ENCODE assay signal across 8 cellular contexts in the genomic region with DNA sequence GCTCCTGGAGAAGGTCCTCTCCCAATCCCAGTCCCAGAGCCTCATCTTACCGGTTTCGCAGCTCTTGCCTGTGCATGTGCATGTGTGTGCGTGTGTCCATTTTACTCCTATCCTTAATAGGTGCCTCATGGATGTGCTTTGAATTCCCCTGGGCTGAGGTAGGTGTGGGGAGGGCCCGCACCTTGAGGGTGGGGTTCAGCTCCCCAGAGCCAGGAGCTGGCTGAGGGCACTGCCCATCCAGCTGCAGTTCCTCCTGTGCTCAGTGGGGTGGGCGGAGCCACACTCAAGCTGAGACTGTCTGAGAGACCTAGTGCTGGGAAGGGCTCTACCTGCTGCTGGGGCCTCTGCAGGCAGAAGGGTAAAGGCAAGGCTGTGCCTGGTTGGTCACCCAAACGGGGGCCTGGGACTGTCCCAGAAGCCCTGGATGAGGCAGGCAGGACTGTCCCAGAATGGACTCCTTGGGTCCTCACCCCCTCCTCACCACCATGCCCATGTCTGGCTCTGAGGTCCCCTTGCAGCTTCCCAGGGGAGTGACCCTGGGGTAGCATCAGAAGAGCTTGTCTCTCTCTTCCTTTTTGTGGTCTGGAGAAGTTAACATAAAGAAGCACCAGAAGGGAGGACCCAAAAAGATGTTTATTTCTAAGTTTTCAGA. TPM values are rescaled to one million over a fixed set of nuclear protein-coding genes. Genes with fewer than 3 reads are reported as not detected.
DNase-seq lines count a peak whose midpoint lies in the region; ATAC-seq, FAIRE-seq and TF ChIP-seq lines count a peak whose summit lies in the region.

No MANE protein-coding gene starts in this region.

- H3K36me3 Mint-ChIP-seq in osteocyte (ENCODE audit: unreplicated experiment): peaks cover 6% of the 10 kb centered on the region

- TF ChIP-seq CTCF in GM12873 (IDR thresholded peaks at IDR 0.05; ENCODE audit: insufficient read depth, low read depth, low read length, missing control alignments) (peak; percentile 38), WERI-Rb-1 (IDR thresholded peaks at IDR 0.05; ENCODE audit: low read depth, low read length) (0 out of 2 replicates have a peak, but pooled peaks have one; percentile 26), pancreas (IDR thresholded peaks at IDR 0.05) (no peak), osteocyte (IDR thresholded peaks at IDR 0.05) (no peak)

- H3K27ac Mint-ChIP-seq in osteocyte (ENCODE audit: unreplicated experiment): no peak overlapping the region

- DNase-seq in WERI-Rb-1 (peak; percentile 55), pancreas (peak in 3 of 6 donors; percentile 64 to 73 (median 65)), osteocyte (ENCODE audit: extremely low spot score, unreplicated experiment) (no peak), RKO (ENCODE audit: low spot score) (no peak), NCI-H1048 (lab: John Stamatoyannopoulos, UW) (no peak)

- H3K4me3 Mint-ChIP-seq in osteocyte (ENCODE audit: unreplicated experiment): no peak overlapping the region

- H3K4me3 ChIP-seq in WERI-Rb-1 (ENCODE audit: low read depth, low read length) (no peak overlapping the region), pancreas (no peak overlapping the region)

- ATAC-seq in GM19438 (IDR thresholded peaks at IDR 0.05; ENCODE audit: low read depth, unreplicated experiment) (peak; percentile 47), HG03280 (IDR thresholded peaks at IDR 0.05; ENCODE audit: unreplicated experiment) (peak; percentile 63), pancreas (peak; percentile 65 to 85 (median 77))

- no peaks in the 10 kb centered on the region for H3K27me3 Mint-ChIP-seq in osteocyte (ENCODE audit: unreplicated experiment)

- no peak for FAIRE-seq in pancreas (lab: Jason Lieb, UNC)

- 50 to 64% methylated on average over 6 of the region's 6 CpGs for WGBS in pancreas, 2 donors

- intact Hi-C loops in pancreas (cut with DNase I): no loop called here

- peaks cover 0 to 3% (median 0%) of the 10 kb centered on the region in 3 donors for H3K4me1 ChIP-seq in pancreas

- no peak overlapping the region for H3K27ac ChIP-seq in WERI-Rb-1
- peak overlapping the region in 1 of 4 donors; percentile 10 for H3K27ac ChIP-seq in pancreas

- H3K27me3 ChIP-seq in WERI-Rb-1 (ENCODE audit: insufficient read depth, low read depth, severe bottlenecking): peaks cover 14% of the 10 kb centered on the region
- peaks cover 0 to 16% (median 1%) of the 10 kb centered on the region in 4 donors for H3K27me3 ChIP-seq in pancreas

- peaks cover 4% of the 10 kb centered on the region for H3K9me3 ChIP-seq in WERI-Rb-1 (ENCODE audit: severe bottlenecking)
- no peaks in the 10 kb centered on the region for H3K9me3 ChIP-seq in pancreas

- H3K4me1 Mint-ChIP-seq in osteocyte (ENCODE audit: unreplicated experiment): peaks cover 20% of the 10 kb centered on the region

- no peaks in the 10 kb centered on the region for H3K9me3 Mint-ChIP-seq in osteocyte (ENCODE audit: unreplicated experiment)

- H3K36me3 ChIP-seq in WERI-Rb-1 (no peaks in the 10 kb centered on the region), pancreas (no peaks in the 10 kb centered on the region)

RNA-seq across cellular contexts. Expression of gene GDF7, which starts 8.9 kb away (rescaled TPM):
- total RNA-seq in pancreas (under 1 TPM; 0.16 to 0.98 (median 0.73) TPM), osteocyte (9.0 and 10.1 TPM in 2 replicates)
- under 1 TPM; 0.19 to 0.89 TPM for polyA plus RNA-seq in pancreas

RNA-seq across cellular contexts. Expression of gene HS1BP3, which starts 24.9 kb away (rescaled TPM):
- 10 to 100 TPM in 5 of 6 donors, 1 to 10 TPM in 1; 9.5 to 16.8 (median 10.3) TPM for total RNA-seq in pancreas
- polyA plus RNA-seq in pancreas: 10 to 100 TPM; 11.1 to 15.5 TPM
- total RNA-seq in osteocyte: 40.5 and 42.8 TPM in 2 replicates

Comparison
In these comparisons a context has a peak if more than half of its experiments do, and no peak if none do; other contexts are left out.
1. CTCF ChIP-seq: peak in GM12873 (single experiment) and WERI-Rb-1 (single experiment); none in pancreas (0 of 4) and osteocyte (single experiment).
2. Peak in every context shown above with its lines, with median percentiles within 50 percentile points of each other: ATAC-seq.